ENCODE assay signal across 8 cellular contexts in the genomic region with DNA sequence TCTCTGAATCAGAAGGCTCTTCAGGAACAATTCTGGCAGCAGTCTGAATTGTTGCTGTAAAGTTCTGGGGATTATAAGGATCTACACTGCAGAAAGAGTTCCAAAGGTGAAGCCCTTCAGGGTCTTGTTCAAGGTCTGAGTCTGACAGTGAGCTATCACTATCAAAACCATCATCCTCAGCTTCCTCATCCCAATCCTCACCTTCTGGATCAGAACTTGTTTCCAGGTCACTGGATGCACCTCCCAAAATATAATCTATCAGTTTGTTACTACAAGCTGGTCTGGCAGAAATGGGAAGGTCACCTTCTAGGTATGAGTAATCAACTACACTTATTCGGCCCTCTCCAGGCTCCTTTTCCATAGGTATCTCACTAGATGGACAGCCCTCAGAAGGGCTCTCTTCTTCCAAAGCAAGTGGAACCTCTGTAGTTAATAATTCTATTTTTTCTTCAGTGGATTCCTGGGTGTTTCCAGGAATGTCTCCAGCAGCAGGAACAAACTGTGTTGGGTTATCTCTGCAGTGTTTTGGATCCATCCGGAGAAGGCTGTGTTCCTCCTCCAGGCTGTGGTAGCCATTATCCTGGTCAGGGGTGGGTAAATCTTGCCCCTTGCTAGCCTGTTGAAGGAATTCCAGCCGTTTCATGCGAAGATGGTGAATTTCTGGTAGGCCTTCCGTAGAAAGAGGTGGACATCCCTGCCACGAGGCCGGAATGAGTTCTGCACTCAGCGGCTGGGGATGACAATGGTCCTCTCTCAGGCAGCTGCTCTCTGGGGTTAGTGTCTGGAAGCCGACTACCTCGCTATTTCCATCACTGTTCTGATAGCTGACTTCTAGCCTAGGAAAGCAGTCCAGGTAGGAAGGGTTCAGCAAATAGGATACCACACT. TPM values are rescaled to one million over a fixed set of nuclear protein-coding genes. Genes with fewer than 3 reads are reported as not detected.
A peak's percentile ranks its signal among the peaks of the same experiment; 100 is the strongest.
DNase-seq lines count a peak whose midpoint lies in the region; ATAC-seq and TF ChIP-seq lines count a peak whose summit lies in the region.

No MANE protein-coding gene starts in this region.

- DNase-seq in activated CD8-positive, alpha-beta memory T cell treated with anti-CD3 and anti-CD28 coated beads for 24 hours: peak; percentile 41
- no peak for DNase-seq in activated CD8-positive, alpha-beta memory T cell treated with anti-CD3 and anti-CD28 coated beads, Interleukin-2, amount 50 U/mL, for 48 hours
- DNase-seq in activated naive CD8-positive, alpha-beta T cell treated with anti-CD3 and anti-CD28 coated beads, Interleukin-2, amount 50 U/mL, for 24 hours: no peak
- DNase-seq in thyroid gland: no peak
- no peak for DNase-seq in pons (ENCODE audit: low spot score)

- H3K27ac ChIP-seq in layer of hippocampus (ENCODE audit: low read depth, low read length) (peak overlapping the region; percentile 97), thyroid gland (peak overlapping the region; percentile 99 to 100 (median 99))

- H3K27ac Mint-ChIP-seq in activated naive CD8-positive, alpha-beta T cell treated with anti-CD3 and anti-CD28 coated beads, Interleukin-2, amount 50 U/mL, for 24 hours: peak overlapping the region; percentile 98

- peaks cover 20% of the 10 kb centered on the region for H3K4me1 Mint-ChIP-seq in activated naive CD8-positive, alpha-beta T cell treated with anti-CD3 and anti-CD28 coated beads, Interleukin-2, amount 50 U/mL, for 24 hours

- no peak for TF ChIP-seq POLR2A in thyroid gland (IDR thresholded peaks at IDR 0.05)

- WGBS in thyroid gland, 2 donors: 0 to 1% methylated on average over 4 to 10 of the region's 10 CpGs

- H3K9me3 Mint-ChIP-seq in activated naive CD8-positive, alpha-beta T cell treated with anti-CD3 and anti-CD28 coated beads, Interleukin-2, amount 50 U/mL, for 24 hours: no peaks in the 10 kb centered on the region

- intact Hi-C loops in thyroid gland (cut with DNase I): no loop called here

- peaks cover 55% of the 10 kb centered on the region for H3K36me3 Mint-ChIP-seq in activated naive CD8-positive, alpha-beta T cell treated with anti-CD3 and anti-CD28 coated beads, Interleukin-2, amount 50 U/mL, for 24 hours (ENCODE audit: low read depth)

- peak overlapping the region; percentile 90 to 94 (median 91) for H3K4me3 ChIP-seq in thyroid gland (replicated peaks in 1 of 3)

- H3K4me3 Mint-ChIP-seq in activated naive CD8-positive, alpha-beta T cell treated with anti-CD3 and anti-CD28 coated beads, Interleukin-2, amount 50 U/mL, for 24 hours: peak overlapping the region; percentile 92

- no peaks in the 10 kb centered on the region for H3K9me3 ChIP-seq in thyroid gland

- no peak for TF ChIP-seq CTCF in thyroid gland (IDR thresholded peaks at IDR 0.05)

- H3K36me3 ChIP-seq in thyroid gland: peaks cover 0 to 2% of the 10 kb centered on the region in 2 donors

- H3K27me3 Mint-ChIP-seq in activated naive CD8-positive, alpha-beta T cell treated with anti-CD3 and anti-CD28 coated beads, Interleukin-2, amount 50 U/mL, for 24 hours: no peaks in the 10 kb centered on the region

- H3K27me3 ChIP-seq in layer of hippocampus (ENCODE audit: control insufficient read depth, insufficient read depth, low read length) (no peaks in the 10 kb centered on the region), thyroid gland (no peaks in the 10 kb centered on the region)

- no peak for ATAC-seq in activated naive CD8-positive, alpha-beta T cell treated with anti-CD3 and anti-CD28 coated beads, Interleukin-2, amount 50 U/mL, for 24 hours
- ATAC-seq in GM18909 (IDR thresholded peaks at IDR 0.05; ENCODE audit: poor library complexity, unreplicated experiment) (no peak), HG03097 (IDR thresholded peaks at IDR 0.05; ENCODE audit: low FRiP score, unreplicated experiment) (no peak)

- H3K4me1 ChIP-seq in thyroid gland: peaks cover 17 to 20% of the 10 kb centered on the region in 2 donors

RNA-seq across cellular contexts. Expression of a gene that starts 1.5 kb away (rescaled TPM):
- total RNA-seq in thyroid gland: 10 to 100 TPM; 63.0 to 89.8 (median 66.2) TPM

RNA-seq across cellular contexts. Expression of a gene that starts 50.4 kb away (rescaled TPM):
- 1 to 10 TPM; 2.9 to 8.9 (median 4.0) TPM for total RNA-seq in thyroid gland
